ENCODE assay signal across 8 cellular contexts in genomic region chr6:43687437-43688347, GRCh38. TPM values are rescaled to one million over a fixed set of nuclear protein-coding genes. Genes with fewer than 3 reads are reported as not detected.
DNase-seq lines count a peak whose midpoint lies in the region; ATAC-seq and TF ChIP-seq lines count a peak whose summit lies in the region.

Gene MRPS18A (minus strand): TSS chr6:43687791. CDS start chr6:43687779, 12 bp downstream.

- H3K4me1 Mint-ChIP-seq in activated B cell treated with CpG ODN at 0.5 μM for 24 hours, result peaks cover 52% of the 10 kb centered on the region

- peak within 1 kb of the TSS; percentile 95 for H3K4me3 Mint-ChIP-seq in activated B cell treated with CpG ODN at 0.5 μM for 24 hours

- no peaks in the 10 kb centered on the region for H3K27me3 ChIP-seq in ACC112 (ENCODE audit: insufficient read depth, low read length)

- peaks cover 56% of the 10 kb centered on the region for H3K79me2 ChIP-seq in ACC112 (ENCODE audit: control insufficient read depth, insufficient read depth, low read length, unreplicated experiment)

- intact Hi-C loops in activated B cell treated with CpG ODN at 0.5 μM for 24 hours (cut with micrococcal nuclease), result loop anchor here (1.0 to 5.0 kb wide), 4 partner anchors 17 to 85 kb away; partner anchors contain the start of gene VEGFA

- DNase-seq in NCI-H2227 (lab: John Stamatoyannopoulos, UW; ENCODE audit: unreplicated experiment), result peak; percentile 69
- DNase-seq in activated B cell treated with CpG ODN at 0.5 μM for 24 hours, result peak; percentile 70
- DNase-seq in cardiac fibroblast (ENCODE audit: low read depth in 2 of 2), result peak; percentile 75
- DNase-seq in iris pigment epithelial cell (ENCODE audit: low read depth), result peak; percentile 82
- peak; percentile 75 for DNase-seq in stimulated activated CD4-positive, alpha-beta T cell treated with anti-CD3 and anti-CD28 coated beads, Interleukin-12 subunit alpha, Interleukin-12 subunit beta, amount 100 ng/mL, for 4 hours

- POLR2A ChIA-PET in activated B cell treated with CpG ODN at 0.5 μM for 24 hours (lab: Charles Lee), result interaction anchor here (1.0 to 3.0 kb wide), 5 partner anchors 18 to 82 kb away, joined by 3 to 27 read pairs (median 7); partner anchors contain the start of genes GTPBP2 and VEGFA

- H3K4me1 ChIP-seq in ACC112 (ENCODE audit: control insufficient read depth, insufficient read depth, low read length, unreplicated experiment), result peaks cover 16% of the 10 kb centered on the region

- peak within 1 kb of the TSS; percentile 95 for H2AFZ ChIP-seq in ACC112 (ENCODE audit: low read length, unreplicated experiment)

- H3K36me3 ChIP-seq in ACC112 (ENCODE audit: insufficient read depth, low read length), result no peaks in the 10 kb centered on the region

- peaks cover 15% of the 10 kb centered on the region for H3K36me3 Mint-ChIP-seq in activated B cell treated with CpG ODN at 0.5 μM for 24 hours (ENCODE audit: low read depth)

- peak within 1 kb of the TSS; percentile 93 for H3K4me3 ChIP-seq in ACC112 (ENCODE audit: low read depth, low read length)
- H3K4me3 ChIP-seq in cardiac fibroblast (replicated peaks in 1 of 2; ENCODE audit: low read depth in 2 of 2, low read length in 2 of 2), result peak within 1 kb of the TSS; percentile 65 to 90

- H3K9me3 Mint-ChIP-seq in activated B cell treated with CpG ODN at 0.5 μM for 24 hours, result no peaks in the 10 kb centered on the region

- H3K27ac Mint-ChIP-seq in activated B cell treated with CpG ODN at 0.5 μM for 24 hours, result peak within 1 kb of the TSS; percentile 85

- CTCF ChIA-PET in activated B cell treated with CpG ODN at 0.5 μM for 24 hours (lab: Charles Lee), result no interaction called here

- peak; percentile 62 for ATAC-seq in GM18858 (IDR thresholded peaks at IDR 0.05; ENCODE audit: unreplicated experiment)
- peak; percentile 85 for ATAC-seq in HG03066 (IDR thresholded peaks at IDR 0.05; ENCODE audit: low read depth, unreplicated experiment)
- peak; percentile 89 for ATAC-seq in activated B cell treated with CpG ODN at 0.5 μM for 24 hours (ENCODE audit: low read depth)

- H3K27ac ChIP-seq in ACC112 (ENCODE audit: low read depth, low read length), result peak within 1 kb of the TSS; percentile 71

- H3K27me3 Mint-ChIP-seq in activated B cell treated with CpG ODN at 0.5 μM for 24 hours, result no peaks in the 10 kb centered on the region

- no peak for TF ChIP-seq CTCF in activated B cell treated with CpG ODN at 0.5 μM for 24 hours (IDR thresholded peaks at IDR 0.05)
- TF ChIP-seq CTCF in cardiac fibroblast (IDR thresholded peaks at IDR 0.05; ENCODE audit: low read depth, low read length), result no peak

RNA-seq across cellular contexts. Expression of gene MRPS18A, which starts in this region (rescaled TPM):
- 57.0 and 59.1 TPM in 2 replicates for total RNA-seq in activated B cell treated with CpG ODN at 0.5 μM for 24 hours

Comparison
In these comparisons a context has a peak if more than half of its experiments do, and no peak if none do; other contexts are left out.
1. Peak in every context shown above with its lines: DNase-seq, ATAC-seq, H3K4me3 ChIP-seq and H3K27ac ChIP-seq.